1 cellular context compared by ENCODE assay signal in genomic region chr1:231338270-231339128, GRCh38.
A peak's percentile ranks its signal among the peaks of the same experiment; 100 is the strongest.
TF ChIP-seq lines count a peak whose summit lies in the region.

Gene SPRTN, plus strand, starts transcription at chr1:231338293. Its CDS starts 91 bp downstream, at chr1:231338384.

TF ChIP-seq in HepG2, 621 proteins besides CTCF, POLR2A, EP300 and RAD21 (continued from another document and continues in another):
- TF ChIP-seq NFAT5 (CRISPR knock-in tag; IDR thresholded peaks at IDR 0.05) (0 out of 2 replicates have a peak, but pooled peaks have one; percentile 50), ZNF432 (CRISPR knock-in tag; IDR thresholded peaks at IDR 0.05; ENCODE audit: borderline replicate concordance) (no peak), POLR2G (IDR thresholded peaks at IDR 0.05; ENCODE audit: low read depth, low read length) (peak; percentile 69; the same call in 1 of the 2 replicates), WIZ (CRISPR knock-in tag; IDR thresholded peaks at IDR 0.05) (no peak), FOXM1 (CRISPR knock-in tag; IDR thresholded peaks at IDR 0.05) (0 out of 2 replicates have a peak, but pooled peaks have one; percentile 13), NKX3-1 (CRISPR knock-in tag; IDR thresholded peaks at IDR 0.05) (no peak), HMGA1 (CRISPR knock-in tag; conservative IDR thresholded peaks at IDR 0.05) (no peak), MTERF4 (CRISPR knock-in tag; IDR thresholded peaks at IDR 0.05) (0 out of 2 replicates have a peak, but pooled peaks have one; percentile 15), DMAP1 (CRISPR knock-in tag; IDR thresholded peaks at IDR 0.05) (peak; percentile 51; the same call in 1 of the 2 replicates), PRDM4 (CRISPR knock-in tag; IDR thresholded peaks at IDR 0.05; ENCODE audit: borderline replicate concordance) (no peak), MTA3 (CRISPR knock-in tag; IDR thresholded peaks at IDR 0.05) (no peak), SNAPC4 (CRISPR knock-in tag; IDR thresholded peaks at IDR 0.05) (peak; percentile 65; the same call in 1 of the 2 replicates), CAMTA2 (CRISPR knock-in tag; IDR thresholded peaks at IDR 0.05; ENCODE audit: borderline replicate concordance) (0 out of 2 replicates have a peak, but pooled peaks have one; percentile 80), BRD4 (CRISPR knock-in tag; IDR thresholded peaks at IDR 0.05) (peak; percentile 30; the same call in 1 of the 2 replicates), KLF12 (CRISPR knock-in tag; IDR thresholded peaks at IDR 0.05; ENCODE audit: borderline replicate concordance) (0 out of 2 replicates have a peak, but pooled peaks have one; percentile 50), POGK (CRISPR knock-in tag; conservative IDR thresholded peaks at IDR 0.05) (0 out of 2 replicates have a peak, but pooled peaks have one; percentile 21), ZFP91 (CRISPR knock-in tag; IDR thresholded peaks at IDR 0.05; ENCODE audit: borderline replicate concordance) (peak; percentile 65), ZSCAN22 (CRISPR knock-in tag; IDR thresholded peaks at IDR 0.05) (no peak), ZNF264 (CRISPR knock-in tag; IDR thresholded peaks at IDR 0.05) (0 out of 2 replicates have a peak, but pooled peaks have one; percentile 18), DNMT1 (CRISPR knock-in tag; IDR thresholded peaks at IDR 0.05) (0 out of 2 replicates have a peak, but pooled peaks have one; percentile 70), ZNF704 (CRISPR knock-in tag; IDR thresholded peaks at IDR 0.05; ENCODE audit: borderline replicate concordance) (no peak; the same call in 1 of the 2 replicates), IKZF5 (CRISPR knock-in tag; IDR thresholded peaks at IDR 0.05) (no peak), HIVEP1 (CRISPR knock-in tag; IDR thresholded peaks at IDR 0.05) (peak; percentile 83), ZBTB7B (CRISPR knock-in tag; IDR thresholded peaks at IDR 0.05) (peak; percentile 84; the same call in 1 of the 2 replicates), MEIS1 (CRISPR knock-in tag; IDR thresholded peaks at IDR 0.05; ENCODE audit: borderline replicate concordance) (no peak), ZNF350 (CRISPR knock-in tag; IDR thresholded peaks at IDR 0.05; ENCODE audit: borderline replicate concordance, low read depth) (peak; percentile 75; the same call in 1 of the 2 replicates), ZNF552 (CRISPR knock-in tag; IDR thresholded peaks at IDR 0.05; ENCODE audit: borderline replicate concordance) (no peak), SATB2 (CRISPR knock-in tag; IDR thresholded peaks at IDR 0.05) (0 out of 2 replicates have a peak, but pooled peaks have one; percentile 39), MEF2D (CRISPR knock-in tag; IDR thresholded peaks at IDR 0.05) (0 out of 2 replicates have a peak, but pooled peaks have one; percentile 34), TGIF2 (CRISPR knock-in tag; IDR thresholded peaks at IDR 0.05) (0 out of 2 replicates have a peak, but pooled peaks have one; percentile 4), ATF7-NPFF (CRISPR knock-in tag; IDR thresholded peaks at IDR 0.05; ENCODE audit: low read depth) (peak; percentile 68; the same call in 1 of the 2 replicates), HIC2 (CRISPR knock-in tag; IDR thresholded peaks at IDR 0.05; ENCODE audit: low read depth) (no peak), ZNF775 (CRISPR knock-in tag; IDR thresholded peaks at IDR 0.05; ENCODE audit: borderline replicate concordance) (no peak), ZNF225 (CRISPR knock-in tag; IDR thresholded peaks at IDR 0.05) (peak; percentile 81; the same call in 1 of the 2 replicates)
